Comparison of ENCODE assay signal across 21 cellular contexts in the genomic region with DNA sequence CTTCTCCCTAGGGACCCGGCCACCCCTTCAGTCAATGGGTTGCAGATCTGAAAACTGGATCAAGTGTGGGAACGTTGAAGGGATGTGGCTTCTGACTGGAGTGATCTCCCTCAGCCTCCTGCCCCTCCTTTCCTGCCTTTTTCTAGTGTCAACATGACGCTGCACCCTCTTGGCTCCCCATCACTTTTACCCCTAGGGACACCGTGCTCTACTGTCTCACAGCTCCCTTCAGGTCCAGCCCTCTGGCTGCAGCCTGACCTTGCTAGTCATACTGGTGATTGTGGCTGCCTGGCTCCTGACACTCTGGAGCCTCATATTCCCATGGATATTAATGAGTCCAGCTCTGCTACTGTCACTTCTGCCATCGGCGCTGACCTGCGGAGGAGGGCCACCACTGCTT.
"Had no signal": no experiment of that assay in that cellular context is flagged by ENCODE, and none has a peak within 500 bp of the region (broad histone marks: within the 10 kb centered on the region; RNA-seq: fewer than 3 reads in every experiment).

No MANE protein-coding gene starts in this region.

- H3K27ac ChIP-seq: dorsolateral prefrontal cortex, lower lobe of right lung, parathyroid adenoma, prostate gland, right atrium auricular region, testis, tibial artery, upper lobe of left lung had no signal

- H3K9me3 ChIP-seq: lower lobe of right lung, prostate gland, right atrium auricular region, testis, tibial artery, upper lobe of left lung had no signal

- H2AFZ ChIP-seq: parathyroid adenoma had no signal

- H3K27me3 ChIP-seq: dorsolateral prefrontal cortex, right atrium auricular region, testis, tibial artery, upper lobe of left lung had no signal

- H3K4me3 ChIP-seq: dorsolateral prefrontal cortex, lower lobe of right lung, prostate gland, right atrium auricular region, testis, tibial artery, upper lobe of left lung had no signal

- ATAC-seq: left ventricle myocardium superior; lower lobe of right lung; natural killer cell treated with Interleukin-12 subunit alpha and Interleukin-12 subunit beta and Interleukin-15 and Interleukin-18, amount 100 ng/mL, for 72 hours; sciatic nerve; stimulated activated memory B cell treated with anti-CD40 and anti-IgM and Interleukin-4, amounts not matched to agents 10 μg/mL and 1 μg/mL and 100 μg/mL, for 72 hours; stimulated activated naive CD8-positive, alpha-beta T cell treated with anti-CD3 and anti-CD28 coated beads, Interleukin-15, Interleukin-2, amounts not matched to agents 100 U/mL and 50 U/mL, for 24 hours had no signal

- DNase-seq: dorsolateral prefrontal cortex; effector CD4-positive, alpha-beta T cell; hypothalamus; immature natural killer cell; islet precursor cell; kidney glomerular epithelial cell; left ventricle myocardium superior; lower lobe of right lung; stimulated activated CD4-positive, alpha-beta T cell treated with anti-CD3 and anti-CD28 coated beads, Interleukin-2, amount 100 ng/mL, for 24 hours; stimulated activated CD4-positive, alpha-beta T cell treated with anti-CD3 and anti-CD28 coated beads, Interleukin-4, amount 100 ng/mL, for 4 hours; stimulated activated naive CD8-positive, alpha-beta T cell treated with anti-CD3 and anti-CD28 coated beads, Interleukin-15, Interleukin-2, amounts not matched to agents 100 U/mL and 50 U/mL, for 24 hours; substantia nigra; testis; tibial artery; upper lobe of left lung had no signal

- H3K36me3 ChIP-seq: lower lobe of right lung, prostate gland, right atrium auricular region, tibial artery, upper lobe of left lung had no signal

- H3K4me1 ChIP-seq: parathyroid adenoma, prostate gland, right atrium auricular region, testis, upper lobe of left lung had no signal

- H3K9ac ChIP-seq: parathyroid adenoma had no signal

- H3K79me2 ChIP-seq: parathyroid adenoma had no signal
